ENCODE assay signal across 22 cellular contexts in genomic region chr22:27834364-27835185, GRCh38. TPM values are rescaled to one million over a fixed set of nuclear protein-coding genes. Genes with fewer than 3 reads are reported as not detected.
DNase-seq lines count a peak whose midpoint lies in the region; ATAC-seq and TF ChIP-seq lines count a peak whose summit lies in the region.
"Had no signal": no experiment of that assay in that cellular context is flagged by ENCODE, and none has a peak within 500 bp of the region (broad histone marks: within the 10 kb centered on the region; RNA-seq: fewer than 3 reads in every experiment).

No MANE protein-coding gene starts in this region.

- H3K9me3 Mint-ChIP-seq in CD14-positive monocyte = peaks cover 2 to 9% (median 4%) of the 10 kb centered on the region in 7 donors

- no peak overlapping the region for H3K14ac ChIP-seq in IMR-90 (replicated peaks; ENCODE audit: low read depth, low read length)

- BruUV-seq in IMR-90 (replicated peaks; lab: Mats Ljungman, UMichigan) = no TSS peak

- H3K9ac ChIP-seq in IMR-90 (ENCODE audit: low read depth, low read length) = no peak overlapping the region
- H3K9ac ChIP-seq: GM23248 had no signal

- peak overlapping the region in 1 of 7 donors; percentile 20 for H3K27ac Mint-ChIP-seq in CD14-positive monocyte
- H3K27ac Mint-ChIP-seq: CD4-positive, alpha-beta T cell had no signal

- H2BK5ac ChIP-seq in IMR-90 (ENCODE audit: low read depth, low read length, poor library complexity, severe bottlenecking) = no peak overlapping the region

- peak overlapping the region; percentile 72 for H3K4ac ChIP-seq in IMR-90 (ENCODE audit: low read depth, low read length)

- H3K9me1 ChIP-seq in IMR-90 (ENCODE audit: insufficient read depth, low read length) = peaks cover 7% of the 10 kb centered on the region

- H4K5ac ChIP-seq in IMR-90 (ENCODE audit: low read depth, low read length) = no peak overlapping the region

- POLR2A ChIA-PET in IMR-90 (lab: Charles Lee; ENCODE audit: unreplicated experiment) = no interaction called here

- H3K4me2 ChIP-seq in IMR-90 (ENCODE audit: low read depth, low read length) = no peak overlapping the region

- no peak overlapping the region for H4K8ac ChIP-seq in IMR-90 (ENCODE audit: low read depth in 2 of 2, low read length in 2 of 2)

- H2AK5ac ChIP-seq in IMR-90 (ENCODE audit: low read depth, low read length) = no peak overlapping the region

- CTCF ChIA-PET in IMR-90 (lab: Yijun Ruan, JAX) = no interaction called here

- H3K4me1 Mint-ChIP-seq in CD14-positive monocyte = no peaks in the 10 kb centered on the region

- 80% methylated on average over 5 of the region's 20 CpGs; no CpG with 5 or more reads in 1 of the 2 experiments for WGBS in IMR-90 (ENCODE audit: extremely low coverage in 2 of 2, insufficient read length in 1 of 2), 2 experiments
- 92% methylated on average over 20 of the region's 20 CpGs for WGBS in ectodermal cell, 2 experiments

- no peak overlapping the region for H4K91ac ChIP-seq in IMR-90 (ENCODE audit: insufficient read depth, low read depth, low read length)

- dilution Hi-C loops in IMR-90 (cut with HindIII; ENCODE audit: low sequenced_read_pairs, unreplicated experiment) = no loop called here

- H2AFZ ChIP-seq in IMR-90 (replicated peaks; ENCODE audit: low read length, poor library complexity) = no peak overlapping the region
- H2AFZ ChIP-seq: GM23248 had no signal

- no peak for TF ChIP-seq POLR2A in IMR-90 (IDR thresholded peaks at IDR 0.05; ENCODE audit: low read depth, low read length)

- H2BK15ac ChIP-seq in IMR-90 (ENCODE audit: low read depth, low read length) = no peak overlapping the region

- H3K4me1 ChIP-seq in IMR-90 (ENCODE audit: control insufficient read depth, insufficient read depth, low read length) (peaks cover 5% of the 10 kb centered on the region; the same call in 1 of the 2 replicates), ectodermal cell (ENCODE audit: control insufficient read depth, insufficient read depth, low read length) (no peaks in the 10 kb centered on the region), mucosa of descending colon (ENCODE audit: low read depth) (no peaks in the 10 kb centered on the region)
- H3K4me1 ChIP-seq: BE2C, Peyer's patch had no signal

- H3K36me3 ChIP-seq in IMR-90 (ENCODE audit: control insufficient read depth, insufficient read depth, low read length) = no peaks in the 10 kb centered on the region
- no peaks in the 10 kb centered on the region for H3K36me3 ChIP-seq in ectodermal cell (ENCODE audit: control insufficient read depth, insufficient read depth, low read length)
- no peaks in the 10 kb centered on the region for H3K36me3 ChIP-seq in mucosa of descending colon (ENCODE audit: low read depth)
- H3K36me3 ChIP-seq: BE2C, MG63, Peyer's patch had no signal

- no peak overlapping the region for H3K56ac ChIP-seq in IMR-90 (ENCODE audit: extremely low read depth, insufficient read depth, low read length)

- H3K4me3 ChIP-seq in IMR-90 (ENCODE audit: insufficient read depth, low read depth, low read length) (no peak overlapping the region), ectodermal cell (ENCODE audit: insufficient read depth, low read depth, low read length) (no peak overlapping the region), mucosa of descending colon (no peak overlapping the region)
- H3K4me3 ChIP-seq: GM23248, MG63, Peyer's patch had no signal

- H3K27ac ChIP-seq in IMR-90 (ENCODE audit: insufficient read depth, low read length) (no peak overlapping the region), ectodermal cell (ENCODE audit: insufficient read depth, low read depth, low read length, poor library complexity, severe bottlenecking) (peak overlapping the region; percentile 16)
- H3K27ac ChIP-seq: GM23248, Peyer's patch had no signal

- H4K20me1 ChIP-seq in IMR-90 (ENCODE audit: insufficient read depth, low read length) = no peaks in the 10 kb centered on the region

- H3K27me3 ChIP-seq in IMR-90 (ENCODE audit: control insufficient read depth, insufficient read depth, low read length) (no peaks in the 10 kb centered on the region), ectodermal cell (ENCODE audit: control insufficient read depth, insufficient read depth, low read length, poor library complexity, severe bottlenecking) (no peaks in the 10 kb centered on the region)
- H3K27me3 ChIP-seq: BE2C, MG63, Peyer's patch had no signal

- no peak for TF ChIP-seq RAD21 in IMR-90 (IDR thresholded peaks at IDR 0.05; ENCODE audit: low read length)

- in situ Hi-C loops in IMR-90 (cut with MboI; ENCODE audit: low sequenced_read_pairs) = no loop called here

- no peak for TF ChIP-seq CTCF in CD14-positive monocyte (IDR thresholded peaks at IDR 0.05)
- TF ChIP-seq CTCF in IMR-90 (conservative IDR thresholded peaks at IDR 0.05; ENCODE audit: low read depth, low read length) = no peak
- no peak for TF ChIP-seq CTCF in omental fat pad (IDR thresholded peaks at IDR 0.05)
- no peak for TF ChIP-seq CTCF in mucosa of descending colon (IDR thresholded peaks at IDR 0.05)

- no peak for ATAC-seq in IMR-90 (ENCODE audit: low read depth)
- ATAC-seq in omental fat pad (ENCODE audit: low FRiP score) = peak; percentile 30
- ATAC-seq in GM19023 (IDR thresholded peaks at IDR 0.05; ENCODE audit: unreplicated experiment) = no peak
- ATAC-seq in mucosa of descending colon = no peak
- ATAC-seq in HG03432 (IDR thresholded peaks at IDR 0.05; ENCODE audit: unreplicated experiment) = no peak
- ATAC-seq: HCT116, Right ventricle myocardium inferior had no signal

- H2BK20ac ChIP-seq in IMR-90 (ENCODE audit: low read depth, low read length) = no peak overlapping the region

- intact Hi-C loops in CD14-positive monocyte (cut with micrococcal nuclease) (no loop called here), IMR-90 (cut with micrococcal nuclease) (no loop called here), mucosa of descending colon (cut with DNase I, micrococcal nuclease) (no loop called here)

- no peak overlapping the region for H3K18ac ChIP-seq in IMR-90 (ENCODE audit: low read depth, low read length)

- DNase-seq in CD14-positive monocyte (ENCODE audit: low spot score) = peak; percentile 34
- no peak for DNase-seq in IMR-90
- no peak for DNase-seq in omental fat pad (ENCODE audit: low spot score)
- no peak for DNase-seq in NCI-H69 (lab: John Stamatoyannopoulos, UW)
- no peak for DNase-seq in mucosa of descending colon
- DNase-seq: BE2C; Calu3; CD4-positive, alpha-beta T cell; GF-D8; GM23248; Karpas-422; MG63; NCI-H1048; NCI-H1436; NCI-H2029; NCI-H526 treated with DMSO at 0.1 percent for 48 hours; Peyer's patch had no signal

- H3K4me3 Mint-ChIP-seq in CD14-positive monocyte = no peak overlapping the region
- H3K4me3 Mint-ChIP-seq: CD4-positive, alpha-beta T cell had no signal

- no peak overlapping the region for H2AK9ac ChIP-seq in IMR-90 (replicated peaks; ENCODE audit: low read depth, low read length, poor library complexity)

- no peak overlapping the region for H3K23ac ChIP-seq in IMR-90 (ENCODE audit: low read depth, low read length)

- H3K79me1 ChIP-seq in IMR-90 (ENCODE audit: low read depth in 1 of 2, low read length in 2 of 2) = no peaks in the 10 kb centered on the region

- no peak overlapping the region for H2BK120ac ChIP-seq in IMR-90 (ENCODE audit: low read depth, low read length)

- H3K36me3 Mint-ChIP-seq in CD14-positive monocyte = no peaks in the 10 kb centered on the region

- H3K9me3 ChIP-seq in IMR-90 (ENCODE audit: control insufficient read depth, insufficient read depth, low read length) (peaks cover 3% of the 10 kb centered on the region; the same call in 1 of the 2 replicates), ectodermal cell (ENCODE audit: control insufficient read depth, low read length) (no peaks in the 10 kb centered on the region), mucosa of descending colon (no peaks in the 10 kb centered on the region)
- H3K9me3 ChIP-seq: BE2C, MG63, Peyer's patch had no signal

- peaks cover 0 to 5% (median 2%) of the 10 kb centered on the region in 3 donors for H3K27me3 Mint-ChIP-seq in CD14-positive monocyte (ENCODE audit: low read depth in 3 of 3)
- H3K27me3 Mint-ChIP-seq: CD4-positive, alpha-beta T cell had no signal

TF ChIP-seq in IMR-90, 13 proteins besides CTCF, POLR2A, EP300 and RAD21 (continues in another document):
- TF ChIP-seq MXI1 (IDR thresholded peaks at IDR 0.05; ENCODE audit: borderline replicate concordance, low read depth, low read length) (no peak), BHLHE40 (IDR thresholded peaks at IDR 0.05; ENCODE audit: low read depth, low read length) (no peak), MAZ (IDR thresholded peaks at IDR 0.05; ENCODE audit: borderline replicate concordance, low read depth, low read length) (no peak), FOS (IDR thresholded peaks at IDR 0.05; ENCODE audit: low read depth, low read length) (no peak), RCOR1 (IDR thresholded peaks at IDR 0.05; ENCODE audit: insufficient replicate concordance, low read length) (no peak), SMC3 (IDR thresholded peaks at IDR 0.05; ENCODE audit: low read depth, low read length) (no peak), CHD1 (IDR thresholded peaks at IDR 0.05; ENCODE audit: low read depth, low read length) (no peak), USF2 (IDR thresholded peaks at IDR 0.05; ENCODE audit: low read depth, low read length) (no peak), CEBPB (IDR thresholded peaks at IDR 0.05; ENCODE audit: low read depth, low read length) (no peak), MAFK (IDR thresholded peaks at IDR 0.05; ENCODE audit: low read depth, low read length) (no peak), NFE2L2 (IDR thresholded peaks at IDR 0.05; ENCODE audit: low read depth, low read length) (no peak)

RNA-seq across cellular contexts. Expression of gene MN1, which starts 33.0 kb away (rescaled TPM):
- polyA plus RNA-seq in CD14-positive monocyte = under 1 TPM; 0.06 to 0.38 TPM
- total RNA-seq in IMR-90 (2012; rRNA removed) = 0.28 and 0.36 TPM in 2 replicates
- polyA plus RNA-seq in IMR-90 (2012; rRNA removed) = 1.3 and 1.9 TPM in 2 replicates
- 0.51 and 3.8 TPM in 2 replicates for polyA plus RNA-seq in IMR-90 (2012; cell fraction: cytosol; rRNA removed)
- 1.5 and 2.2 TPM in 2 replicates for polyA plus RNA-seq in IMR-90 (2012; cell fraction: nucleus; rRNA removed; ENCODE audit: low replicate concordance)
- polyA plus RNA-seq in ectodermal cell (2013, experiment 1 of 4) = 41.5 TPM
- 40.8 TPM for polyA plus RNA-seq in ectodermal cell (2013, experiment 2 of 4)
- 31.0 TPM for polyA plus RNA-seq in ectodermal cell (2013, experiment 3 of 4)
- 31.6 TPM for polyA plus RNA-seq in ectodermal cell (2013, experiment 4 of 4)
- 10 to 100 TPM in 1 of 4 donors, 1 to 10 TPM in 3; 4.8 to 16.5 (median 8.9) TPM for total RNA-seq in omental fat pad
- total RNA-seq in mucosa of descending colon = 1 to 10 TPM in 2 of 3 donors, under 1 TPM in 1; 0.49 to 7.6 (median 1.8) TPM
